In the genomic region with DNA sequence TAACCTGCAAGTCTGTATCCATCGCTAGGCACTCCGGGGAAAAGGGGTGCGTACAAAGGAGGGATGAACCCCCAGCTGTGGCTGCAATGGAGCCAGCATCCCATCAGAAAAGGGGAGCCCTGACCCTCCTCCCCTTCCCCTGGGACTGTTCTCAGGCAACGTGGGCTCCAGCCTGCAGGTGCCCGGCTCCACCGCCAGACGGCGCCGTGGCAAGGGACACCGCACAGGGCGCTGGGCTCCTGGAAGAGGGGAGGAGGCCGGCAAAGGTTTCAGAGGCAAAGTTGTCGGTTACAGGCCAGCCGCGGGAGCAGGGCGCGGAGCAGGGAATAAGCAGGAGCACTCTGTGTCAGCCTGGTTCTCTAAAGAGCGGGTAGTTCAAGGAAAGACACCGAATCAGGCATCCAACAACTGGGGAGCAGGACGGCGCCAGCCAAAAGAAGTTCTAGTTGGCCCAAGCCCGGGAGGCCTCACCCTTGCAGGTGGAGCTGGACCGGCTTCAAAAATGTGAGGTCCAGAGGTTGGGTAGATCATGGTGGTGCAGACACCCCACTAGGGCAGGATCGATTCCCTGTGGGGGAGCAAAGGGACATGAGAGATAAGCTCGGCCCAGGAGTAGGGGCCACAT, we compare ENCODE assay signal across 8 cellular contexts. TPM values are rescaled to one million over a fixed set of nuclear protein-coding genes. Genes with fewer than 3 reads are reported as not detected.
DNase-seq lines count a peak whose midpoint lies in the region; ATAC-seq, FAIRE-seq and TF ChIP-seq lines count a peak whose summit lies in the region.

No MANE protein-coding gene starts in this region.

- no peaks in the 10 kb centered on the region for H3K79me2 ChIP-seq in Loucy (ENCODE audit: insufficient read depth, low read length)

- H3K36me3 Mint-ChIP-seq in CD14-positive monocyte = no peaks in the 10 kb centered on the region

- peaks cover 2 to 14% (median 3%) of the 10 kb centered on the region in 7 donors for H3K9me3 Mint-ChIP-seq in CD14-positive monocyte

- peaks cover 53% of the 10 kb centered on the region for H3K4me1 ChIP-seq in Loucy (ENCODE audit: insufficient read depth, low read length, poor library complexity, severe bottlenecking)
- H3K4me1 ChIP-seq in mucosa of descending colon (ENCODE audit: low read depth) = peaks cover 28% of the 10 kb centered on the region

- no peaks in the 10 kb centered on the region for H3F3A ChIP-seq in Loucy (ENCODE audit: low read depth)

- peaks cover 22% of the 10 kb centered on the region for H3K4me1 Mint-ChIP-seq in CD14-positive monocyte

- TF ChIP-seq CTCF in CD14-positive monocyte (IDR thresholded peaks at IDR 0.05) = no peak
- no peak for TF ChIP-seq CTCF in Loucy (conservative IDR thresholded peaks at IDR 0.05; ENCODE audit: low read length)
- no peak for TF ChIP-seq CTCF in mucosa of descending colon (IDR thresholded peaks at IDR 0.05)

- H3K27me3 Mint-ChIP-seq in CD14-positive monocyte (ENCODE audit: low read depth in 3 of 3) = peaks cover 0 to 3% (median 2%) of the 10 kb centered on the region in 3 donors

- H3K36me3 ChIP-seq in Loucy (ENCODE audit: insufficient read depth, low read length) (no peaks in the 10 kb centered on the region), mucosa of descending colon (ENCODE audit: low read depth) (no peaks in the 10 kb centered on the region)

- H3K4me3 ChIP-seq in Loucy (ENCODE audit: low read length, poor library complexity, severe bottlenecking) (no peak overlapping the region), mucosa of descending colon (no peak overlapping the region)

- H4K20me1 ChIP-seq in Loucy (ENCODE audit: insufficient read depth, low read length, poor library complexity, severe bottlenecking) = no peaks in the 10 kb centered on the region

- no peaks in the 10 kb centered on the region for H3K27me3 ChIP-seq in Loucy (ENCODE audit: insufficient read depth, low read length, poor library complexity, severe bottlenecking)

- H3K9me3 ChIP-seq in Loucy (ENCODE audit: insufficient read depth, low read depth, low read length) (no peaks in the 10 kb centered on the region), mucosa of descending colon (no peaks in the 10 kb centered on the region)

- peak overlapping the region in 1 of 7 donors; percentile 21 for H3K27ac Mint-ChIP-seq in CD14-positive monocyte

- no peak overlapping the region for H3K4me2 ChIP-seq in Loucy (ENCODE audit: low read depth, low read length, poor library complexity, severe bottlenecking)

- intact Hi-C loops in CD14-positive monocyte (cut with micrococcal nuclease) (no loop called here), mucosa of descending colon (cut with DNase I, micrococcal nuclease) (no loop called here)

- H3K9ac ChIP-seq in Loucy (ENCODE audit: low read depth, low read length, poor library complexity, severe bottlenecking) = no peak overlapping the region

- ATAC-seq in mucosa of descending colon (peak; percentile 85), GM19324 (IDR thresholded peaks at IDR 0.05; ENCODE audit: low FRiP score, unreplicated experiment) (no peak)

- no peak for FAIRE-seq in RCC 7860 (lab: Jason Lieb, UNC)

- no peak overlapping the region for H3K4me3 Mint-ChIP-seq in CD14-positive monocyte

- H3K9me2 ChIP-seq in Loucy (replicated peaks; ENCODE audit: low read depth, low read length) = no peaks in the 10 kb centered on the region

- H2AFZ ChIP-seq in Loucy (ENCODE audit: low read length) = peak overlapping the region; percentile 45; the same call in 1 of the 2 replicates

- DNase-seq in CD14-positive monocyte (ENCODE audit: low spot score) (peak; percentile 31), ecto neural progenitor cell (ENCODE audit: low spot score) (peak; percentile 88), mucosa of descending colon (peak in 2 of 3 donors; percentile 68 to 76), NOMO-1 treated with dmso at 0.1 percent for 144 hours (lab: John Stamatoyannopoulos, UW; ENCODE audit: unreplicated experiment) (no peak), RCC 7860 (ENCODE audit: low spot score) (no peak)
- no peak for DNase-seq in activated T-cell treated with anti-CD3 and anti-CD28 coated beads, Interleukin-2, amount 50 U/mL, for 48 hours

RNA-seq across cellular contexts. Expression of a gene that starts 53.0 kb away (rescaled TPM):
- not detected for polyA plus RNA-seq in CD14-positive monocyte
- total RNA-seq in mucosa of descending colon = not detected

Comparison
In these comparisons a context has a peak if more than half of its experiments do, and no peak if none do; other contexts are left out.
1. DNase-seq: peak in CD14-positive monocyte (single experiment), ecto neural progenitor cell (single experiment) and mucosa of descending colon (2 of 3); none in NOMO-1 treated with dmso at 0.1 percent for 144 hours (single experiment), activated T-cell treated with anti-CD3 and anti-CD28 coated beads, Interleukin-2, amount 50 U/mL, for 48 hours (0 of 2) and RCC 7860 (single experiment).